In genomic region chr4:169619958-169620845, GRCh38 we compare ENCODE assay signal across 8 cellular contexts. TPM values are rescaled to one million over a fixed set of nuclear protein-coding genes. Genes with fewer than 3 reads are reported as not detected.
DNase-seq lines count a peak whose midpoint lies in the region; ATAC-seq, FAIRE-seq and TF ChIP-seq lines count a peak whose summit lies in the region.

CLCN3 (plus strand) TSS chr4:169620578; CDS start chr4:169635929, 15,351 bp downstream.

- CTCF ChIA-PET in T-cell (lab: Charles Lee): interaction anchor here (0.6 to 2.1 kb wide), 8 partner anchors 8 to 49 kb away, joined by 3 to 10 read pairs (median 3); no protein-coding TSS in a partner anchor

- POLR2A ChIA-PET in T-cell (lab: Charles Lee): interaction anchor here (0.6 to 2.6 kb wide), 10 partner anchors 8 to 610 kb away, joined by 3 to 32 read pairs (median 4); partner anchors contain the start of genes CBR4 (in 1 of the 2) and NEK1 (in 1 of the 2)

- H3K4me1 ChIP-seq in cardiac muscle cell (ENCODE audit: low read depth) (peaks cover 9% of the 10 kb centered on the region), parathyroid adenoma (no peaks in the 10 kb centered on the region), tibial nerve (peaks cover 0 to 33% (median 14%) of the 10 kb centered on the region in 4 donors)

- no peaks in the 10 kb centered on the region for H3K27me3 ChIP-seq in cardiac muscle cell
- H3K27me3 ChIP-seq in parathyroid adenoma (ENCODE audit: control insufficient read depth, insufficient read depth, low read length): no peaks in the 10 kb centered on the region
- no peaks in the 10 kb centered on the region for H3K27me3 ChIP-seq in tibial nerve

- H3K36me3 Mint-ChIP-seq in T-cell: peaks cover 6% of the 10 kb centered on the region

- H3K9me3 Mint-ChIP-seq in T-cell: no peaks in the 10 kb centered on the region

- no peaks in the 10 kb centered on the region for H3K27me3 Mint-ChIP-seq in T-cell

- H3K27ac Mint-ChIP-seq in T-cell: peak within 1 kb of the TSS; percentile 99

- FAIRE-seq in GM12891 (lab: Jason Lieb, UNC): peak; percentile 100

- peak; percentile 71 for DNase-seq in GM12891 (ENCODE audit: insufficient read length, low spot score)
- peak; percentile 63 for DNase-seq in NCI-H1436 treated with DMSO at 0.1 percent for 48 hours (lab: John Stamatoyannopoulos, UW)
- DNase-seq in T-cell: peak; percentile 75 to 93 (median 85)
- DNase-seq in cardiac muscle cell (ENCODE audit: low read depth in 1 of 2, low spot score in 1 of 2): peak; percentile 98 to 99
- DNase-seq in tibial nerve (ENCODE audit: low spot score in 2 of 2): peak; percentile 92 to 93

- TF ChIP-seq CTCF in cardiac muscle cell (IDR thresholded peaks at IDR 0.05; ENCODE audit: low read depth, low read length) (no peak), parathyroid adenoma (IDR thresholded peaks at IDR 0.05) (no peak), tibial nerve (IDR thresholded peaks at IDR 0.05) (peak in 4 of 5 experiments; percentile 13 to 60 (median 36))

- peak within 1 kb of the TSS; percentile 75 for H3K4me3 ChIP-seq in cardiac muscle cell
- peak within 1 kb of the TSS; percentile 99 for H3K4me3 ChIP-seq in parathyroid adenoma (ENCODE audit: low read depth, low read length)
- peak within 1 kb of the TSS; percentile 67 to 88 (median 78) for H3K4me3 ChIP-seq in tibial nerve

- no peaks in the 10 kb centered on the region for H3K36me3 ChIP-seq in cardiac muscle cell
- no peaks in the 10 kb centered on the region for H3K36me3 ChIP-seq in parathyroid adenoma (ENCODE audit: control insufficient read depth, insufficient read depth, low read length)
- H3K36me3 ChIP-seq in tibial nerve: no peaks in the 10 kb centered on the region

- H3K9ac ChIP-seq in parathyroid adenoma: peak within 1 kb of the TSS; percentile 84

- peak within 1 kb of the TSS; percentile 97 to 99 (median 99) for H3K4me3 Mint-ChIP-seq in T-cell

- H3K9me3 ChIP-seq in cardiac muscle cell (ENCODE audit: low read depth) (no peaks in the 10 kb centered on the region), parathyroid adenoma (ENCODE audit: control insufficient read depth, low read length) (no peaks in the 10 kb centered on the region), tibial nerve (no peaks in the 10 kb centered on the region)

- H3K27ac ChIP-seq in adipose tissue (ENCODE audit: low read depth, low read length): peak within 1 kb of the TSS; percentile 17
- peak within 1 kb of the TSS; percentile 96 for H3K27ac ChIP-seq in cardiac muscle cell
- peak within 1 kb of the TSS; percentile 97 for H3K27ac ChIP-seq in parathyroid adenoma
- peak within 1 kb of the TSS; percentile 89 to 97 (median 96) for H3K27ac ChIP-seq in tibial nerve

- H3K4me1 Mint-ChIP-seq in T-cell: peaks cover 65 to 69% (median 66%) of the 10 kb centered on the region in 3 donors

- peak; percentile 97 for ATAC-seq in HG02840 (IDR thresholded peaks at IDR 0.05; ENCODE audit: low FRiP score, unreplicated experiment)
- ATAC-seq in T-cell (replicated peaks in 1 of 4): peak; percentile 74 to 85 (median 81)

- H3K4me2 ChIP-seq in parathyroid adenoma (ENCODE audit: low read length): peak within 1 kb of the TSS; percentile 98

- peak; percentile 94 to 99 for TF ChIP-seq EP300 in tibial nerve (IDR thresholded peaks at IDR 0.05)

- peaks cover 5% of the 10 kb centered on the region for H3K79me2 ChIP-seq in parathyroid adenoma

- peak; percentile 91 for TF ChIP-seq POLR2A in GM12891 (IDR thresholded peaks at IDR 0.05; ENCODE audit: low read depth, low read length)
- peak; percentile 94 to 97 for TF ChIP-seq POLR2A in tibial nerve (IDR thresholded peaks at IDR 0.05)

- peak within 1 kb of the TSS; percentile 92 for H2AFZ ChIP-seq in parathyroid adenoma

- 0% methylated on average over 66 of the region's 66 CpGs for WGBS in adipose tissue, 3 donors
- 0 to 1% methylated on average over 31 to 55 of the region's 66 CpGs for WGBS in tibial nerve, 2 donors

TF ChIP-seq in GM12891, 5 proteins besides CTCF, POLR2A, EP300 and RAD21:
- peak; percentile 43 for TF ChIP-seq POU2F2 (IDR thresholded peaks at IDR 0.05; ENCODE audit: low read depth, low read length)
- TF ChIP-seq POLR2AphosphoS5 (IDR thresholded peaks at IDR 0.05; ENCODE audit: low read depth, low read length): peak; percentile 96
- TF ChIP-seq TAF1 (IDR thresholded peaks at IDR 0.05; ENCODE audit: low read depth, low read length): peak; percentile 72
- peak; percentile 79 for TF ChIP-seq SPI1 (IDR thresholded peaks at IDR 0.05; ENCODE audit: low read depth, low read length)
- TF ChIP-seq PAX5 (IDR thresholded peaks at IDR 0.05; ENCODE audit: insufficient read depth, low read length, severe bottlenecking): no peak

RNA-seq across cellular contexts. Expression of gene CLCN3, which starts in this region (rescaled TPM):
- 5.6 TPM for polyA plus RNA-seq in GM12891 (2012; ENCODE audit: low read depth, missing spikeins)
- 10 to 100 TPM; 17.3 to 33.7 (median 30.8) TPM for total RNA-seq in T-cell
- polyA plus RNA-seq in adipose tissue: 10 to 100 TPM in 2 of 3 donors, 1 to 10 TPM in 1; 6.1 to 12.7 (median 12.7) TPM
- total RNA-seq in cardiac muscle cell: 34.8 and 48.7 TPM in 2 replicates
- polyA plus RNA-seq in cardiac muscle cell: 22.4 and 24.4 TPM in 2 replicates
- total RNA-seq in tibial nerve: 10 to 100 TPM; 28.8 to 45.4 (median 37.7) TPM

Comparison
In these comparisons a context has a peak if more than half of its experiments do, and no peak if none do; other contexts are left out.
1. Peak in every context shown above with its lines: DNase-seq, ATAC-seq, H3K4me3 ChIP-seq and H3K27ac ChIP-seq.
2. H3K27ac ChIP-seq: peak in every context shown above with its lines; median percentile 97 in parathyroid adenoma; 96 in cardiac muscle cell; 96 in tibial nerve; 17 in adipose tissue.
3. CTCF ChIP-seq: peak in tibial nerve (4 of 5); none in cardiac muscle cell (single experiment) and parathyroid adenoma (single experiment).